9 cellular contexts compared by ENCODE assay signal in the genomic region with DNA sequence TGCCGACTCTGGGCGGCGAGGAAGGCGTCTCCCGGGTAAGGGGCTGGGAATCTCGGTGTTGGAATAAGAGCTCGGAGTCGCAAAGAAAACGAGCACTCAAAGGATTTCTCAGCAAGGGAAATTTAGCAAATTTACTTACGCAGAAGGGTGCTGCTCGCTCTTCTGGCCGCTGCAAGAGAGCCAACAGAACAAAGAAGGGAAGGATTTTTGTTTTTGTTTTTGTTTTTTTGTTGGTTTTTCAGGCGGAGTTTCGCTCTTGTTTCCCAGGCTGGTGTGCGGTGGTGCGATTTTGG. TPM values are rescaled to one million over a fixed set of nuclear protein-coding genes. Genes with fewer than 3 reads are reported as not detected.
DNase-seq lines count a peak whose midpoint lies in the region; ATAC-seq, FAIRE-seq and TF ChIP-seq lines count a peak whose summit lies in the region.
"Had no signal": no experiment of that assay in that cellular context is flagged by ENCODE, and none has a peak within 500 bp of the region (broad histone marks: within the 10 kb centered on the region; RNA-seq: fewer than 3 reads in every experiment).

No MANE protein-coding gene starts in this region.

- peak overlapping the region; percentile 96 for H3K4me3 Mint-ChIP-seq in activated naive CD4-positive, alpha-beta T cell treated with anti-CD3 and anti-CD28 coated beads, Interleukin-2, amount 10 ng/mL, durations not matched to agents 7 days and 5 days

- H3K27me3 Mint-ChIP-seq in activated naive CD4-positive, alpha-beta T cell treated with anti-CD3 and anti-CD28 coated beads, Interleukin-2, amount 10 ng/mL, durations not matched to agents 7 days and 5 days, result peaks cover 4% of the 10 kb centered on the region

- 0 to 1% methylated on average over 16 of the region's 16 CpGs for WGBS in body of pancreas, 2 donors
- WGBS in lung, 2 donors, result 1 to 2% methylated on average over 16 of the region's 16 CpGs
- 2% methylated on average over 16 of the region's 16 CpGs for WGBS in upper lobe of left lung, 2 donors

- ATAC-seq in body of pancreas (no peak), lung (ENCODE audit: insufficient read depth, low FRiP score) (no peak), upper lobe of left lung (ENCODE audit: low FRiP score in 2 of 2) (no peak), HG02840 (IDR thresholded peaks at IDR 0.05; ENCODE audit: low FRiP score, unreplicated experiment) (no peak)

- peaks cover 38% of the 10 kb centered on the region for H3K4me1 ChIP-seq in body of pancreas
- peaks cover 7 to 10% of the 10 kb centered on the region in 2 donors for H3K4me1 ChIP-seq in lung (ENCODE audit: control insufficient read depth in 2 of 2, insufficient read depth in 2 of 2, low read length in 2 of 2)
- peaks cover 22 to 43% (median 31%) of the 10 kb centered on the region in 4 donors for H3K4me1 ChIP-seq in upper lobe of left lung

- peaks cover 69% of the 10 kb centered on the region for H3K4me1 Mint-ChIP-seq in activated naive CD4-positive, alpha-beta T cell treated with anti-CD3 and anti-CD28 coated beads, Interleukin-2, amount 10 ng/mL, durations not matched to agents 7 days and 5 days

- peak in 1 of 7 experiments; percentile 3 for TF ChIP-seq CTCF in body of pancreas (IDR thresholded peaks at IDR 0.05)
- TF ChIP-seq CTCF in lung (IDR thresholded peaks at IDR 0.05; ENCODE audit: control extremely low read depth, extremely low read depth), result no peak
- TF ChIP-seq CTCF in upper lobe of left lung (IDR thresholded peaks at IDR 0.05), result no peak

- no peaks in the 10 kb centered on the region for H3K9me3 ChIP-seq in body of pancreas
- no peaks in the 10 kb centered on the region for H3K9me3 ChIP-seq in lung (ENCODE audit: control insufficient read depth in 2 of 2, insufficient read depth in 1 of 2, low read length in 1 of 2)
- H3K9me3 ChIP-seq in upper lobe of left lung, result no peaks in the 10 kb centered on the region

- H3K27ac ChIP-seq in body of pancreas (peak overlapping the region; percentile 72 to 94 (median 84)), lung (ENCODE audit: low read depth in 1 of 2, low read length in 1 of 2) (peak overlapping the region; percentile 91 to 93), upper lobe of left lung (peak overlapping the region; percentile 91 to 97 (median 93))

- no peak for TF ChIP-seq EP300 in upper lobe of left lung (IDR thresholded peaks at IDR 0.05)

- H3K36me3 ChIP-seq in body of pancreas (replicated peaks in 1 of 2; ENCODE audit: insufficient read depth in 1 of 2, low read depth in 2 of 2) (no peaks in the 10 kb centered on the region), lung (ENCODE audit: control insufficient read depth in 2 of 2, insufficient read depth in 2 of 2, low read length in 2 of 2) (no peaks in the 10 kb centered on the region), upper lobe of left lung (no peaks in the 10 kb centered on the region)

- peaks cover 3% of the 10 kb centered on the region for H3K9me3 Mint-ChIP-seq in activated naive CD4-positive, alpha-beta T cell treated with anti-CD3 and anti-CD28 coated beads, Interleukin-2, amount 10 ng/mL, durations not matched to agents 7 days and 5 days

- peak overlapping the region; percentile 51 to 81 for H3K4me3 ChIP-seq in body of pancreas
- H3K4me3 ChIP-seq in lung, result peak overlapping the region; percentile 89
- peak overlapping the region; percentile 73 to 92 (median 86) for H3K4me3 ChIP-seq in upper lobe of left lung

- TF ChIP-seq POLR2A in body of pancreas (IDR thresholded peaks at IDR 0.05), result no peak
- TF ChIP-seq POLR2A in upper lobe of left lung (IDR thresholded peaks at IDR 0.05), result no peak

- H3K27me3 ChIP-seq in body of pancreas (no peaks in the 10 kb centered on the region), lung (ENCODE audit: control insufficient read depth, insufficient read depth) (no peaks in the 10 kb centered on the region), upper lobe of left lung (no peaks in the 10 kb centered on the region)

- FAIRE-seq in urothelium cell line (lab: Jason Lieb, UNC), result no peak

- CTCF ChIA-PET in activated naive CD4-positive, alpha-beta T cell treated with anti-CD3 and anti-CD28 coated beads, Interleukin-2, amount 10 ng/mL, durations not matched to agents 7 days and 5 days (lab: Charles Lee), result interaction anchor here (0.8 to 4.3 kb wide), 5 partner anchors 9 to 116 kb away, joined by 4 to 27 read pairs (median 14); no protein-coding TSS in a partner anchor

- H3K36me3 Mint-ChIP-seq in activated naive CD4-positive, alpha-beta T cell treated with anti-CD3 and anti-CD28 coated beads, Interleukin-2, amount 10 ng/mL, durations not matched to agents 7 days and 5 days, result peaks cover 20% of the 10 kb centered on the region

- H3K27ac Mint-ChIP-seq in activated naive CD4-positive, alpha-beta T cell treated with anti-CD3 and anti-CD28 coated beads, Interleukin-2, amount 10 ng/mL, durations not matched to agents 7 days and 5 days, result peak overlapping the region; percentile 92

- DNase-seq in activated naive CD4-positive, alpha-beta T cell treated with anti-CD3 and anti-CD28 coated beads, Interleukin-2, amount 10 ng/mL, durations not matched to agents 7 days and 5 days, result no peak
- DNase-seq in activated naive CD4-positive, alpha-beta T cell (lab: John Stamatoyannopoulos, UW), result no peak
- DNase-seq in body of pancreas (no peak), lung (ENCODE audit: low spot score) (no peak), upper lobe of left lung (no peak), urothelium cell line (ENCODE audit: low spot score) (no peak), SKM-1 treated with dmso at 0.1 percent for 144 hours (lab: John Stamatoyannopoulos, UW; ENCODE audit: unreplicated experiment) (no peak)

- intact Hi-C loops in body of pancreas (cut with DNase I), result loop anchor here (10.0 kb wide), 1 partner anchor 304 kb away; a partner anchor contains a TSS

RNA-seq across cellular contexts. Expression of a gene that starts 0.3 kb away (rescaled TPM):
- total RNA-seq in body of pancreas (10 to 100 TPM; 43.1 to 57.7 TPM), lung (10 to 100 TPM; 43.6 to 47.3 TPM), upper lobe of left lung (100 to 1,000 TPM in 1 of 6 donors, 10 to 100 TPM in 5; 40.9 to 133 (median 49.7) TPM)
- polyA plus RNA-seq in lung, result 10 to 100 TPM; 41.0 to 60.0 TPM

RNA-seq across cellular contexts. Expression of a gene that starts 30.7 kb away (rescaled TPM):
- total RNA-seq in body of pancreas, result 1,000 to 10,000 TPM; 8,438 to 9,209 TPM
- 1 to 10 TPM in 1 of 2 donors, under 1 TPM in 1; 0.77 to 6.3 TPM for total RNA-seq in lung
- under 1 TPM; 0.66 to 0.94 TPM for polyA plus RNA-seq in lung
- total RNA-seq in upper lobe of left lung, result 1 to 10 TPM in 3 of 6 donors, under 1 TPM in 2, not detected in 1; 0.15 to 9.4 (median 1.1) TPM

RNA-seq across cellular contexts. Expression of a gene that starts 52.6 kb away (rescaled TPM):
- total RNA-seq in body of pancreas, result not detected
- 1 to 10 TPM in 1 of 2 donors, under 1 TPM in 1; 0.25 to 1.0 TPM for total RNA-seq in lung
- polyA plus RNA-seq in lung, result 1 to 10 TPM in 1 of 2 donors, under 1 TPM in 1; 0.49 to 1.4 TPM
- total RNA-seq in upper lobe of left lung, result 1 to 10 TPM in 5 of 6 donors, under 1 TPM in 1; 0.97 to 3.5 (median 1.9) TPM
- total RNA-seq: esophagus mucosa had no signal

Comparison
In these comparisons a context has a peak if more than half of its experiments do, and no peak if none do; other contexts are left out.
1. RNA of a gene that starts 30.7 kb away (total RNA-seq): 8,438 to 9,209 TPM in body of pancreas; 0.77 to 6.3 TPM in lung and 0.15 to 9.4 TPM in upper lobe of left lung; every median in the first group is over 100 times any median in the second.
2. Peak in every context shown above with its lines, with median percentiles within 50 percentile points of each other: H3K27ac ChIP-seq and H3K4me3 ChIP-seq.